In genomic region chr14:22570132-22570949, GRCh38 we compare ENCODE assay signal across 8 cellular contexts. TPM values are rescaled to one million over a fixed set of nuclear protein-coding genes. Genes with fewer than 3 reads are reported as not detected.
DNase-seq lines count a peak whose midpoint lies in the region; ATAC-seq and TF ChIP-seq lines count a peak whose summit lies in the region.

No MANE protein-coding gene starts in this region.

- H3K4me3 ChIP-seq in CD4-positive, alpha-beta memory T cell (ENCODE audit: low read length in 2 of 2): peak overlapping the region; percentile 6 to 41
- H3K4me3 ChIP-seq in choroid plexus epithelial cell (ENCODE audit: low read depth, low read length) (no peak overlapping the region), left lung (no peak overlapping the region)

- intact Hi-C loops in CD4-positive, alpha-beta memory T cell (cut with micrococcal nuclease): loop anchor here (1.0 to 5.0 kb wide), 19 partner anchors 9 to 702 kb away; partner anchors contain the start of genes CDH24, DAD1, LRP10 and MRPL52
- intact Hi-C loops in left lung (cut with DNase I): loop anchor here in 1 of 2 donors (5.0 kb wide), 1 partner anchor 82 kb away; no protein-coding TSS in a partner anchor

- no peaks in the 10 kb centered on the region for H3K9me3 Mint-ChIP-seq in CD4-positive, alpha-beta memory T cell

- peak; percentile 94 to 97 (median 96) for DNase-seq in CD4-positive, alpha-beta memory T cell
- DNase-seq in NCI-H510A treated with DMSO at 0.1 percent for 48 hours (lab: John Stamatoyannopoulos, UW): peak; percentile 70
- DNase-seq in activated CD4-positive, CD25-positive, alpha-beta regulatory T cell treated with anti-CD3 and anti-CD28 coated beads, Interleukin-2, amount 50 U/mL, for 72 hours: peak; percentile 66
- DNase-seq in choroid plexus epithelial cell (ENCODE audit: low read depth): peak; percentile 91
- DNase-seq in left lung: no peak
- DNase-seq in stimulated activated CD4-positive, alpha-beta T cell treated with anti-CD3 and anti-CD28 coated beads, TNF-alpha, amount 100 ng/mL, for 4 hours (ENCODE audit: low read depth in 3 of 3): peak in 2 of 3 experiments; percentile 68 to 81

- no peaks in the 10 kb centered on the region for H3K9me3 ChIP-seq in CD4-positive, alpha-beta memory T cell (ENCODE audit: control insufficient read depth in 1 of 2, low read length in 2 of 2)
- no peaks in the 10 kb centered on the region for H3K9me3 ChIP-seq in left lung

- H3K36me3 Mint-ChIP-seq in CD4-positive, alpha-beta memory T cell: peaks cover 35 to 42% of the 10 kb centered on the region in 2 donors

- peaks cover 38 to 57% (median 46%) of the 10 kb centered on the region in 4 donors for H3K4me1 Mint-ChIP-seq in CD4-positive, alpha-beta memory T cell

- POLR2A ChIA-PET in CD4-positive, alpha-beta memory T cell (lab: Charles Lee; ENCODE audit: partially characterized antibody): interaction anchor here (0.6 to 19.8 kb wide), 81 partner anchors 14 to 1625 kb away, joined by 3 to 1226 read pairs (median 6); partner anchors contain the start of genes ABHD4, ACIN1, C14orf119 and DAD1

- H3K36me3 ChIP-seq in CD4-positive, alpha-beta memory T cell (ENCODE audit: insufficient read depth, low read length): peaks cover 23% of the 10 kb centered on the region
- H3K36me3 ChIP-seq in left lung: peaks cover 0 to 88% of the 10 kb centered on the region in 2 donors

- H3K4me1 ChIP-seq in CD4-positive, alpha-beta memory T cell (ENCODE audit: insufficient read depth, low read length): peaks cover 52% of the 10 kb centered on the region
- H3K4me1 ChIP-seq in left lung: peaks cover 0 to 51% of the 10 kb centered on the region in 2 donors

- H3K27ac ChIP-seq in CD4-positive, alpha-beta memory T cell (ENCODE audit: low read depth, low read length): peak overlapping the region; percentile 69
- peak overlapping the region in 1 of 2 donors; percentile 25 for H3K27ac ChIP-seq in left lung

- ATAC-seq in GM19372 (IDR thresholded peaks at IDR 0.05; ENCODE audit: low read depth, unreplicated experiment): peak; percentile 72
- ATAC-seq in HG03469 (IDR thresholded peaks at IDR 0.05; ENCODE audit: unreplicated experiment): peak; percentile 39
- ATAC-seq in left lung: peak; percentile 92

- no peaks in the 10 kb centered on the region for H3K27me3 ChIP-seq in CD4-positive, alpha-beta memory T cell (ENCODE audit: insufficient read depth, low read length)
- no peaks in the 10 kb centered on the region for H3K27me3 ChIP-seq in left lung

- peak overlapping the region; percentile 95 to 100 (median 98) for H3K27ac Mint-ChIP-seq in CD4-positive, alpha-beta memory T cell

- no peaks in the 10 kb centered on the region for H3K27me3 Mint-ChIP-seq in CD4-positive, alpha-beta memory T cell

- TF ChIP-seq CTCF in choroid plexus epithelial cell (conservative IDR thresholded peaks at IDR 0.05; ENCODE audit: low read depth, low read length) (peak; percentile 68), left lung (IDR thresholded peaks at IDR 0.05) (peak; percentile 81 to 82)

- H3K4me3 Mint-ChIP-seq in CD4-positive, alpha-beta memory T cell: peak overlapping the region; percentile 54 to 85 (median 80)

- CTCF ChIA-PET in CD4-positive, alpha-beta memory T cell (lab: Charles Lee; ENCODE audit: partially characterized antibody): interaction anchor here (0.6 to 11.0 kb wide), 126 partner anchors 8 to 1072 kb away, joined by 3 to 305 read pairs (median 5); partner anchors contain the start of genes ABHD4, AJUBA, DAD1 and MRPL52

RNA-seq across cellular contexts. Expression of gene DAD1, which starts 18.7 kb away (rescaled TPM):
- total RNA-seq in CD4-positive, alpha-beta memory T cell: 100 to 1,000 TPM; 110 to 124 TPM
- 100 to 1,000 TPM; 602 to 735 TPM for polyA plus RNA-seq in CD4-positive, alpha-beta memory T cell
- total RNA-seq in left lung: 100 to 1,000 TPM; 220 to 251 TPM

RNA-seq across cellular contexts. Expression of gene ABHD4, which starts 27.8 kb away (rescaled TPM):
- total RNA-seq in CD4-positive, alpha-beta memory T cell: 10 to 100 TPM; 18.8 to 22.4 TPM
- 10 to 100 TPM in 1 of 2 donors, 1 to 10 TPM in 1; 6.2 to 12.9 TPM for polyA plus RNA-seq in CD4-positive, alpha-beta memory T cell
- total RNA-seq in left lung: 10 to 100 TPM; 33.6 to 51.0 TPM

Comparison
In these comparisons a context has a peak if more than half of its experiments do, and no peak if none do; other contexts are left out.
1. DNase-seq: peak in CD4-positive, alpha-beta memory T cell (5 of 5), NCI-H510A treated with DMSO at 0.1 percent for 48 hours (single experiment), activated CD4-positive, CD25-positive, alpha-beta regulatory T cell treated with anti-CD3 and anti-CD28 coated beads, Interleukin-2, amount 50 U/mL, for 72 hours (single experiment), choroid plexus epithelial cell (single experiment) and stimulated activated CD4-positive, alpha-beta T cell treated with anti-CD3 and anti-CD28 coated beads, TNF-alpha, amount 100 ng/mL, for 4 hours (2 of 3); none in left lung (0 of 2).
2. H3K4me3 ChIP-seq: peak in CD4-positive, alpha-beta memory T cell (2 of 2); none in choroid plexus epithelial cell (single experiment) and left lung (0 of 2).
3. ATAC-seq: peak in every context shown above with its lines; median percentile 92 in left lung; 72 in GM19372; 39 in HG03469.